In genomic region chr21:44304846-44305245, GRCh38 we compare ENCODE assay signal across 9 cellular contexts. TPM values are rescaled to one million over a fixed set of nuclear protein-coding genes. Genes with fewer than 3 reads are reported as not detected.
DNase-seq lines count a peak whose midpoint lies in the region; ATAC-seq and TF ChIP-seq lines count a peak whose summit lies in the region.
"Had no signal": no experiment of that assay in that cellular context is flagged by ENCODE, and none has a peak within 500 bp of the region (broad histone marks: within the 10 kb centered on the region; RNA-seq: fewer than 3 reads in every experiment).

No MANE protein-coding gene starts in this region.

- no peaks in the 10 kb centered on the region for H3K9me3 Mint-ChIP-seq in WTC11
- H3K9me3 Mint-ChIP-seq: dendritic cell treated with granulocyte-macrophage colony-stimulating factor and Interleukin-4, amounts not matched to agents 40 ng/mL and 50 ng/mL, for 4 days had no signal

- H3K4me1 ChIP-seq in Loucy (ENCODE audit: insufficient read depth, low read length, poor library complexity, severe bottlenecking) (peaks cover 43% of the 10 kb centered on the region), mucosa of descending colon (ENCODE audit: low read depth) (peaks cover 43% of the 10 kb centered on the region), upper lobe of right lung (peaks cover 32% of the 10 kb centered on the region)

- 0 out of 2 replicates have a peak, but pooled peaks cover 2% of the 10 kb centered on the region for H3K36me3 Mint-ChIP-seq in WTC11

- H3K4me3 Mint-ChIP-seq in WTC11, result no peak overlapping the region
- H3K4me3 Mint-ChIP-seq: dendritic cell treated with granulocyte-macrophage colony-stimulating factor and Interleukin-4, amounts not matched to agents 40 ng/mL and 50 ng/mL, for 4 days had no signal

- TF ChIP-seq CTCF in Loucy (conservative IDR thresholded peaks at IDR 0.05; ENCODE audit: low read length), result peak; percentile 78
- TF ChIP-seq CTCF in WTC11 (IDR thresholded peaks at IDR 0.05), result peak; percentile 23; the same call in 1 of the 2 replicates
- TF ChIP-seq CTCF in mucosa of descending colon (IDR thresholded peaks at IDR 0.05), result no peak
- TF ChIP-seq CTCF in upper lobe of right lung (IDR thresholded peaks at IDR 0.05), result peak; percentile 53

- H3K4me2 ChIP-seq in Loucy (ENCODE audit: low read depth, low read length, poor library complexity, severe bottlenecking), result peak overlapping the region; percentile 94

- no peaks in the 10 kb centered on the region for H3K27me3 Mint-ChIP-seq in WTC11 (ENCODE audit: low read depth)
- H3K27me3 Mint-ChIP-seq: dendritic cell treated with granulocyte-macrophage colony-stimulating factor and Interleukin-4, amounts not matched to agents 40 ng/mL and 50 ng/mL, for 4 days had no signal

- DNase-seq in NCI-H146 (lab: John Stamatoyannopoulos, UW), result peak; percentile 4
- DNase-seq in NCI-H146 treated with DMSO at 0.1 percent for 48 hours (lab: John Stamatoyannopoulos, UW; ENCODE audit: unreplicated experiment), result no peak
- DNase-seq in WTC11 (ENCODE audit: low spot score), result peak; percentile 43
- peak; percentile 16 for DNase-seq in effector CD8-positive, alpha-beta T cell (lab: John Stamatoyannopoulos, UW)
- peak in 2 of 3 donors; percentile 57 to 59 for DNase-seq in mucosa of descending colon
- no peak for DNase-seq in upper lobe of right lung

- peak overlapping the region; percentile 41 for H3K9ac ChIP-seq in Loucy (ENCODE audit: low read depth, low read length, poor library complexity, severe bottlenecking)

- CTCF ChIA-PET in WTC11 (lab: Charles Lee), result interaction anchor here (1.4 kb wide), 1 partner anchor 29 kb away, joined by 3 read pairs; no protein-coding TSS in a partner anchor

- H3K27ac Mint-ChIP-seq in WTC11, result peak overlapping the region; percentile 97
- H3K27ac Mint-ChIP-seq: dendritic cell treated with granulocyte-macrophage colony-stimulating factor and Interleukin-4, amounts not matched to agents 40 ng/mL and 50 ng/mL, for 4 days had no signal

- peak overlapping the region; percentile 5 for H3K4me3 ChIP-seq in Loucy (ENCODE audit: low read length, poor library complexity, severe bottlenecking)
- H3K4me3 ChIP-seq in mucosa of descending colon, result no peak overlapping the region
- H3K4me3 ChIP-seq in upper lobe of right lung, result no peak overlapping the region

- H2AFZ ChIP-seq in Loucy (ENCODE audit: low read length), result no peak overlapping the region

- H3K27me3 ChIP-seq in Loucy (ENCODE audit: insufficient read depth, low read length, poor library complexity, severe bottlenecking), result no peaks in the 10 kb centered on the region
- H3K27me3 ChIP-seq in upper lobe of right lung, result no peaks in the 10 kb centered on the region

- peaks cover 30% of the 10 kb centered on the region for H3K4me1 Mint-ChIP-seq in WTC11

- no peaks in the 10 kb centered on the region for H3K9me2 ChIP-seq in Loucy (replicated peaks; ENCODE audit: low read depth, low read length)

- peak; percentile 36 for ATAC-seq in WTC11
- ATAC-seq in mucosa of descending colon, result peak; percentile 20
- ATAC-seq in upper lobe of right lung, result peak; percentile 22
- ATAC-seq in HG03439 (IDR thresholded peaks at IDR 0.05; ENCODE audit: unreplicated experiment), result no peak

- intact Hi-C loops in mucosa of descending colon (cut with DNase I, micrococcal nuclease) (no loop called here), upper lobe of right lung (cut with DNase I) (no loop called here)

- POLR2A ChIA-PET in WTC11 (lab: Charles Lee), result no interaction called here

- no peaks in the 10 kb centered on the region for H3F3A ChIP-seq in Loucy (ENCODE audit: low read depth)

- H3K36me3 ChIP-seq in Loucy (ENCODE audit: insufficient read depth, low read length) (peaks cover 17% of the 10 kb centered on the region; the same call in 1 of the 2 replicates), mucosa of descending colon (ENCODE audit: low read depth) (no peaks in the 10 kb centered on the region), upper lobe of right lung (peaks cover 12% of the 10 kb centered on the region)

- H4K20me1 ChIP-seq in Loucy (ENCODE audit: insufficient read depth, low read length, poor library complexity, severe bottlenecking), result peaks cover 47% of the 10 kb centered on the region

- H3K27ac ChIP-seq in upper lobe of right lung, result no peak overlapping the region

- H3K79me2 ChIP-seq in Loucy (ENCODE audit: insufficient read depth, low read length), result peaks cover 66% of the 10 kb centered on the region

- H3K9me3 ChIP-seq in Loucy (ENCODE audit: insufficient read depth, low read depth, low read length) (no peaks in the 10 kb centered on the region), mucosa of descending colon (no peaks in the 10 kb centered on the region), upper lobe of right lung (no peaks in the 10 kb centered on the region)

TF ChIP-seq in WTC11, 78 proteins besides CTCF, POLR2A, EP300 and RAD21:
- no peak for TF ChIP-seq ZNF138 (CRISPR knock-in tag; conservative IDR thresholded peaks at IDR 0.05)
- no peak for TF ChIP-seq E2F4 (CRISPR knock-in tag; IDR thresholded peaks at IDR 0.05; ENCODE audit: borderline replicate concordance, low read depth)
- no peak for TF ChIP-seq ATF6 (CRISPR knock-in tag; IDR thresholded peaks at IDR 0.05)
- TF ChIP-seq ZBTB21 (CRISPR knock-in tag; IDR thresholded peaks at IDR 0.05; ENCODE audit: borderline replicate concordance), result no peak
- no peak for TF ChIP-seq ERG (CRISPR knock-in tag; IDR thresholded peaks at IDR 0.05)
- no peak for TF ChIP-seq ZNF317 (CRISPR knock-in tag; IDR thresholded peaks at IDR 0.05; ENCODE audit: borderline replicate concordance, low read depth)
- no peak for TF ChIP-seq ZNF671 (CRISPR knock-in tag; IDR thresholded peaks at IDR 0.05)
- no peak for TF ChIP-seq NFYB (CRISPR knock-in tag; conservative IDR thresholded peaks at IDR 0.05; ENCODE audit: low read depth)
- TF ChIP-seq NFE2L1 (CRISPR knock-in tag; IDR thresholded peaks at IDR 0.05), result no peak
- TF ChIP-seq TCF7 (CRISPR knock-in tag; IDR thresholded peaks at IDR 0.05; ENCODE audit: low read depth), result no peak
TF ChIP-seq in WTC11: peak in this region for 0.

RNA-seq across cellular contexts. Expression of gene PFKL, which starts 5.0 kb away (rescaled TPM):
- total RNA-seq in WTC11 (2021) (134 to 151 TPM (median 143 TPM) in 3 replicates), mucosa of descending colon (100 to 1,000 TPM; 150 to 299 (median 237) TPM), upper lobe of right lung (101 TPM)

RNA-seq across cellular contexts. Expression of gene AIRE, which starts 19.2 kb away (rescaled TPM):
- total RNA-seq in WTC11 (2021), result 0.05 to 0.09 TPM in 2 of 3 replicates, not detected in the other
- total RNA-seq in mucosa of descending colon, result under 1 TPM in 2 of 3 donors, not detected in 1; 0.12 to 0.16 TPM
- not detected for total RNA-seq in upper lobe of right lung

RNA-seq across cellular contexts. Expression of gene CFAP410, which starts 34.3 kb away (rescaled TPM):
- 14.0 to 19.3 TPM (median 15.8 TPM) in 3 replicates for total RNA-seq in WTC11 (2021)
- 10 to 100 TPM; 22.0 to 33.0 (median 26.6) TPM for total RNA-seq in mucosa of descending colon
- 25.4 TPM for total RNA-seq in upper lobe of right lung

RNA-seq across cellular contexts. Expression of gene DNMT3L, which starts 43.1 kb away (rescaled TPM):
- total RNA-seq in WTC11 (2021) (not detected in 3 replicates), mucosa of descending colon (not detected), upper lobe of right lung (not detected)

RNA-seq across cellular contexts. Expression of gene TRPM2, which starts 48.6 kb away (rescaled TPM):
- total RNA-seq in WTC11 (2021), result 0.64 to 1.4 TPM (median 0.92 TPM) in 3 replicates
- 10 to 100 TPM in 1 of 3 donors, 1 to 10 TPM in 2; 1.5 to 10.3 (median 7.2) TPM for total RNA-seq in mucosa of descending colon
- 10.0 TPM for total RNA-seq in upper lobe of right lung

Comparison
In these comparisons a context has a peak if more than half of its experiments do, and no peak if none do; other contexts are left out.
1. DNase-seq: peak in NCI-H146 (single experiment), WTC11 (single experiment), effector CD8-positive, alpha-beta T cell (single experiment) and mucosa of descending colon (2 of 3); none in NCI-H146 treated with DMSO at 0.1 percent for 48 hours (single experiment) and upper lobe of right lung (single experiment).